1 cellular context compared by ENCODE assay signal in genomic region chr22:45597460-45598192, GRCh38.
TF ChIP-seq lines count a peak whose summit lies in the region.

No MANE protein-coding gene starts in this region.

TF ChIP-seq in HepG2, 621 proteins besides CTCF, POLR2A, EP300 and RAD21 (continued from another document and continues in another):
- TF ChIP-seq AFF4 (CRISPR knock-in tag; IDR thresholded peaks at IDR 0.05) (no peak), RERE (CRISPR knock-in tag; IDR thresholded peaks at IDR 0.05; ENCODE audit: low read depth) (no peak), DMAP1 (CRISPR knock-in tag; IDR thresholded peaks at IDR 0.05) (no peak; the same call in 1 of the 2 replicates), ZBTB8A (CRISPR knock-in tag; IDR thresholded peaks at IDR 0.05; ENCODE audit: borderline replicate concordance, low read depth) (no peak), REXO4 (CRISPR knock-in tag; IDR thresholded peaks at IDR 0.05; ENCODE audit: borderline replicate concordance) (no peak), ZFP37 (CRISPR knock-in tag; IDR thresholded peaks at IDR 0.05; ENCODE audit: borderline replicate concordance) (no peak; the same call in 1 of the 2 replicates), HOXA9 (CRISPR knock-in tag; IDR thresholded peaks at IDR 0.05; ENCODE audit: borderline replicate concordance) (no peak), MLLT10 (CRISPR knock-in tag; IDR thresholded peaks at IDR 0.05) (no peak), SUZ12 (IDR thresholded peaks at IDR 0.05; ENCODE audit: low read depth, low read length) (no peak), TFDP2 (CRISPR knock-in tag; IDR thresholded peaks at IDR 0.05) (peak; percentile 22; the same call in 1 of the 2 replicates), HCFC1 (IDR thresholded peaks at IDR 0.05; ENCODE audit: low read depth, low read length) (no peak), HES4 (CRISPR knock-in tag; IDR thresholded peaks at IDR 0.05; ENCODE audit: borderline replicate concordance) (no peak), MAX (IDR thresholded peaks at IDR 0.05) (peak; percentile 33; the same call in 1 of the 2 replicates), ZBTB1 (CRISPR knock-in tag; IDR thresholded peaks at IDR 0.05; ENCODE audit: borderline replicate concordance) (no peak), RNF219 (CRISPR knock-in tag; IDR thresholded peaks at IDR 0.05) (no peak), ZNF530 (CRISPR knock-in tag; IDR thresholded peaks at IDR 0.05; ENCODE audit: low read depth) (no peak), ZNF33B (CRISPR knock-in tag; IDR thresholded peaks at IDR 0.05) (no peak), FOXK1 (CRISPR knock-in tag; IDR thresholded peaks at IDR 0.05; ENCODE audit: borderline replicate concordance, low read depth) (no peak), ZNF704 (CRISPR knock-in tag; IDR thresholded peaks at IDR 0.05; ENCODE audit: borderline replicate concordance) (0 out of 2 replicates have a peak, but pooled peaks have one; percentile 43), FOSL2 (CRISPR knock-in tag; IDR thresholded peaks at IDR 0.05) (peak; percentile 24; the same call in 1 of the 2 replicates), ZNF142 (CRISPR knock-in tag; IDR thresholded peaks at IDR 0.05) (no peak), SP1 (IDR thresholded peaks at IDR 0.05) (no peak), SP1 (CRISPR knock-in tag; IDR thresholded peaks at IDR 0.05) (no peak), ZNF337 (CRISPR knock-in tag; IDR thresholded peaks at IDR 0.05; ENCODE audit: borderline replicate concordance, low read depth) (no peak), MNT (IDR thresholded peaks at IDR 0.05) (no peak), HNRNPH1 (optimal IDR thresholded peaks at IDR 0.05; ENCODE audit: low read depth, low read length) (no peak), NAIF1 (CRISPR knock-in tag; IDR thresholded peaks at IDR 0.05; ENCODE audit: borderline replicate concordance) (no peak), HNRNPLL (IDR thresholded peaks at IDR 0.05; ENCODE audit: low read depth, low read length, poor library complexity, severe bottlenecking) (no peak), CEBPB (IDR thresholded peaks at IDR 0.05; ENCODE audit: borderline replicate concordance, low read depth, low read length) (no peak), FOXC1 (CRISPR knock-in tag; IDR thresholded peaks at IDR 0.05; ENCODE audit: borderline replicate concordance) (no peak), USF2 (IDR thresholded peaks at IDR 0.05; ENCODE audit: low read depth, low read length) (no peak), USF2 (CRISPR knock-in tag; IDR thresholded peaks at IDR 0.05; ENCODE audit: borderline replicate concordance) (no peak)
